12 cellular contexts compared by ENCODE assay signal in genomic region chr2:58870704-58871103, GRCh38.
DNase-seq lines count a peak whose midpoint lies in the region; ATAC-seq and TF ChIP-seq lines count a peak whose summit lies in the region.
"Had no signal": no experiment of that assay in that cellular context is flagged by ENCODE, and none has a peak within 500 bp of the region (broad histone marks: within the 10 kb centered on the region; RNA-seq: fewer than 3 reads in every experiment).

No MANE protein-coding gene starts in this region.

- H3K36me3 ChIP-seq in SK-N-MC (ENCODE audit: insufficient read depth, low read length) (no peaks in the 10 kb centered on the region), transverse colon (no peaks in the 10 kb centered on the region)

- no peaks in the 10 kb centered on the region for H3K4me1 ChIP-seq in transverse colon

- no peak for TF ChIP-seq EP300 in transverse colon (IDR thresholded peaks at IDR 0.05; ENCODE audit: low read depth)

- H3K4me3 ChIP-seq in SK-N-MC (no peak overlapping the region), transverse colon (no peak overlapping the region)

- no peaks in the 10 kb centered on the region for H3K27me3 ChIP-seq in transverse colon

- TF ChIP-seq POLR2A in transverse colon (IDR thresholded peaks at IDR 0.05), result no peak

- WGBS in transverse colon (ENCODE audit: low coverage in 1 of 2), 2 donors, result 29 to 33% methylated on average over 2 of the region's 2 CpGs

- in situ Hi-C loops in transverse colon (cut with MboI; ENCODE audit: low pct_ligation_motif_present in 1 of 4, low pct_unique_long_range_greater_than_20kb in 1 of 4, low sequenced_read_pairs in 3 of 4), result no loop called here

- H3K9ac ChIP-seq in SK-N-MC (ENCODE audit: insufficient read length), result no peak overlapping the region

- DNase-seq in EL, result peak; percentile 14
- DNase-seq in SK-N-MC (ENCODE audit: low read depth, low spot score), result peak; percentile 1
- DNase-seq in NCI-H1105 treated with DMSO at 0.1 percent for 48 hours (lab: John Stamatoyannopoulos, UW), result no peak
- DNase-seq in transverse colon, result no peak
- DNase-seq in activated effector memory CD4-positive, alpha-beta T cell treated with anti-CD3 and anti-CD28 coated beads, Interleukin-2, amount 50 U/mL, for 16 hours, result no peak
- DNase-seq in cortex of kidney (lab: John Stamatoyannopoulos, UW), result no peak
- DNase-seq: naive thymus-derived CD4-positive, alpha-beta T cell; NCI-H510A treated with DMSO at 0.1 percent for 48 hours; stimulated activated naive CD4-positive, alpha-beta T cell treated with Interleukin-2 at 50 U/mL for 16 hours; T1000 had no signal

- no peak for TF ChIP-seq CTCF in transverse colon (IDR thresholded peaks at IDR 0.05)

- H3K27ac ChIP-seq in SK-N-MC (no peak overlapping the region), transverse colon (no peak overlapping the region)

- ATAC-seq in GM19467 (IDR thresholded peaks at IDR 0.05; ENCODE audit: unreplicated experiment), result peak; percentile 57
- peak; percentile 65 for ATAC-seq in HG03139 (IDR thresholded peaks at IDR 0.05; ENCODE audit: unreplicated experiment)
- ATAC-seq: naive thymus-derived CD4-positive, alpha-beta T cell had no signal

- H3K9me3 ChIP-seq in SK-N-MC (ENCODE audit: low read depth, low read length) (no peaks in the 10 kb centered on the region), transverse colon (no peaks in the 10 kb centered on the region)

- intact Hi-C loops in transverse colon (cut with DNase I; ENCODE audit: low total_unique reads), result no loop called here

Comparison
In these comparisons a context has a peak if more than half of its experiments do, and no peak if none do; other contexts are left out.
1. DNase-seq: peak in EL (single experiment) and SK-N-MC (single experiment); none in NCI-H1105 treated with DMSO at 0.1 percent for 48 hours (single experiment), transverse colon (single experiment), activated effector memory CD4-positive, alpha-beta T cell treated with anti-CD3 and anti-CD28 coated beads, Interleukin-2, amount 50 U/mL, for 16 hours (single experiment) and cortex of kidney (single experiment).